ENCODE assay signal across 25 cellular contexts in the genomic region with DNA sequence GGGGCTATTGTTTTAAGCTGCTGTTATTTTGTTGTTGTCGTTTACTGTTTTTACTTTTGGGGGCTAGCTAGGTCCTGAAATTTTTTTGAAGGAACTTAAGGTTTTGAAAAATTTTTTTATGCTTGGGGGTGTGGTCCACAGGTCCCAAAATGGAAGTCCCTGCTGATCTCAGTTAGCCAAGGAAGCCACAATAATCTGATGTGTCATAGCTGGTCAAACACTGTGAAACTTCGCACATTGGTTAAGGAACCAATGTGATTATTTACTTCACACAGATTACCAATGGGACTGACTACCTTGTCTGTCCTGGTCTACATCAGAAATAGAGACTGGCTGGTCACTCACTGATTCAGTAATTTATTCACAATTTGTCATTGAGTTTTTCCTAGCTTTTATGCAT. TPM values are rescaled to one million over a fixed set of nuclear protein-coding genes. Genes with fewer than 3 reads are reported as not detected.
DNase-seq lines count a peak whose midpoint lies in the region; ATAC-seq, FAIRE-seq and TF ChIP-seq lines count a peak whose summit lies in the region.
"Had no signal": no experiment of that assay in that cellular context is flagged by ENCODE, and none has a peak within 500 bp of the region (broad histone marks: within the 10 kb centered on the region; RNA-seq: fewer than 3 reads in every experiment).

No MANE protein-coding gene starts in this region.

- no peak overlapping the region for H3K27ac Mint-ChIP-seq in Caco-2 (ENCODE audit: unreplicated experiment)
- H3K27ac Mint-ChIP-seq: CD4-positive, alpha-beta T cell had no signal

- intact Hi-C loops in Caco-2 (cut with micrococcal nuclease; ENCODE audit: unreplicated experiment): no loop called here
- intact Hi-C loops in aorta (cut with DNase I): no loop called here

- H3K4me3 Mint-ChIP-seq in Caco-2 (ENCODE audit: unreplicated experiment): no peak overlapping the region
- H3K4me3 Mint-ChIP-seq: CD4-positive, alpha-beta T cell; central memory CD8-positive, alpha-beta T cell had no signal

- no peaks in the 10 kb centered on the region for H3K4me1 Mint-ChIP-seq in Caco-2 (ENCODE audit: low read depth, unreplicated experiment)
- H3K4me1 Mint-ChIP-seq: central memory CD8-positive, alpha-beta T cell had no signal

- FAIRE-seq in RCC 7860 (lab: Jason Lieb, UNC): peak; percentile 29
- FAIRE-seq: H1 had no signal

- H3K9me3 ChIP-seq in Caco-2 (no peaks in the 10 kb centered on the region), aorta (ENCODE audit: control insufficient read depth, low read length) (no peaks in the 10 kb centered on the region)
- H3K9me3 ChIP-seq: gastroesophageal sphincter, right lobe of liver, SJCRH30, thyroid gland had no signal

- DNase-seq in AG10803 (ENCODE audit: low read depth) (peak; percentile 36), LHCN-M2 (ENCODE audit: low read depth) (peak; percentile 80), RCC 7860 (ENCODE audit: low spot score) (peak; percentile 42), iris pigment epithelial cell (ENCODE audit: low read depth) (peak; percentile 16), Caco-2 (no peak), aorta (no peak), AG08396 (ENCODE audit: low spot score) (no peak)
- DNase-seq: activated CD4-positive, alpha-beta T cell treated with anti-CD3 and anti-CD28 coated beads, Interleukin-2, amount 50 U/mL, for 48 hours; activated T-cell treated with anti-CD3 and anti-CD28 coated beads for 4 hours; amygdala; CD4-positive, alpha-beta T cell; Kasumi-1; kidney glomerular epithelial cell; NCI-H1417; NCI-H2107; NCI-H524 treated with DMSO at 0.1 percent for 48 hours; PC-9; right lobe of liver; SJCRH30; thyroid gland; WERI-Rb-1 had no signal

- H3K4me3 ChIP-seq in AG10803 (ENCODE audit: low read length): no peak overlapping the region
- H3K4me3 ChIP-seq in Caco-2 (ENCODE audit: low read depth, low read length): no peak overlapping the region
- H3K4me3 ChIP-seq in aorta (ENCODE audit: low read length in 2 of 2): no peak overlapping the region
- H3K4me3 ChIP-seq: gastroesophageal sphincter, PC-9, right lobe of liver, SJCRH30, thyroid gland had no signal

- POLR2A ChIA-PET in Caco-2 (lab: Charles Lee): no interaction called here

- H3K36me3 Mint-ChIP-seq in Caco-2 (ENCODE audit: insufficient read depth, unreplicated experiment): no peaks in the 10 kb centered on the region

- ATAC-seq in aorta (ENCODE audit: low FRiP score) (no peak), GM18520 (IDR thresholded peaks at IDR 0.05; ENCODE audit: unreplicated experiment) (no peak)
- ATAC-seq: gastroesophageal sphincter, right lobe of liver had no signal

- H3K27me3 Mint-ChIP-seq in Caco-2 (ENCODE audit: insufficient read depth, unreplicated experiment): no peaks in the 10 kb centered on the region
- H3K27me3 Mint-ChIP-seq: CD4-positive, alpha-beta T cell; central memory CD8-positive, alpha-beta T cell had no signal

- 87 to 89% methylated on average over 2 of the region's 2 CpGs for WGBS in aorta, 2 donors

- no peak for TF ChIP-seq CTCF in AG10803 (conservative IDR thresholded peaks at IDR 0.05; ENCODE audit: low read length)
- TF ChIP-seq CTCF in Caco-2 (IDR thresholded peaks at IDR 0.05; ENCODE audit: insufficient read depth in 1 of 2, low read depth in 1 of 2, low read length in 1 of 2, severe bottlenecking in 1 of 2, unreplicated experiment in 1 of 2): no peak

- peaks cover 13% of the 10 kb centered on the region for H3K9me3 Mint-ChIP-seq in Caco-2 (ENCODE audit: unreplicated experiment)
- H3K9me3 Mint-ChIP-seq: CD4-positive, alpha-beta T cell; central memory CD8-positive, alpha-beta T cell had no signal

- H3K27me3 ChIP-seq in Caco-2 (replicated peaks; ENCODE audit: control insufficient read depth, insufficient read depth, low read length) (no peaks in the 10 kb centered on the region), aorta (ENCODE audit: control insufficient read depth in 1 of 2, insufficient read depth in 2 of 2, low read length in 1 of 2) (no peaks in the 10 kb centered on the region)
- H3K27me3 ChIP-seq: gastroesophageal sphincter, right lobe of liver, SJCRH30, thyroid gland had no signal

- CTCF ChIA-PET in Caco-2 (lab: Charles Lee): no interaction called here

- H3K4me1 ChIP-seq in Caco-2: peaks cover 4% of the 10 kb centered on the region
- H3K4me1 ChIP-seq in aorta (ENCODE audit: control insufficient read depth in 1 of 2, insufficient read depth in 2 of 2, low read length in 2 of 2): no peaks in the 10 kb centered on the region
- H3K4me1 ChIP-seq: right lobe of liver, SJCRH30, thyroid gland had no signal

- no peak overlapping the region for H3K27ac ChIP-seq in aorta (ENCODE audit: low read depth in 1 of 2, low read length in 2 of 2)
- H3K27ac ChIP-seq: gastroesophageal sphincter, PC-9, right lobe of liver, SJCRH30, thyroid gland, WERI-Rb-1 had no signal

- H3K36me3 ChIP-seq in Caco-2 (ENCODE audit: control insufficient read depth, insufficient read depth, low read length) (no peaks in the 10 kb centered on the region), aorta (ENCODE audit: control insufficient read depth in 1 of 2, insufficient read depth in 2 of 2, low read length in 1 of 2) (no peaks in the 10 kb centered on the region)
- H3K36me3 ChIP-seq: gastroesophageal sphincter, right lobe of liver, SJCRH30, thyroid gland, WERI-Rb-1 had no signal

- BruUV-seq in Caco-2 (replicated peaks; lab: Mats Ljungman, UMichigan): no TSS peak

RNA-seq across cellular contexts. Expression of a gene that starts 29.5 kb away (rescaled TPM):
- 209 and 221 TPM in 2 replicates for total RNA-seq in LHCN-M2 (2014; rRNA removed)
- polyA plus RNA-seq in LHCN-M2 (2012): 28.1 TPM
- 43.4 and 46.2 TPM in 2 replicates for total RNA-seq in Caco-2 (2022)
- total RNA-seq in aorta: 10 to 100 TPM; 61.1 to 69.3 TPM
- 10 to 100 TPM; 21.0 to 23.8 TPM for polyA plus RNA-seq in aorta

Comparison
In these comparisons a context has a peak if more than half of its experiments do, and no peak if none do; other contexts are left out.
1. DNase-seq: peak in AG10803 (single experiment), LHCN-M2 (single experiment), RCC 7860 (single experiment) and iris pigment epithelial cell (single experiment); none in Caco-2 (0 of 2), aorta (0 of 2) and AG08396 (single experiment).